In the genomic region with DNA sequence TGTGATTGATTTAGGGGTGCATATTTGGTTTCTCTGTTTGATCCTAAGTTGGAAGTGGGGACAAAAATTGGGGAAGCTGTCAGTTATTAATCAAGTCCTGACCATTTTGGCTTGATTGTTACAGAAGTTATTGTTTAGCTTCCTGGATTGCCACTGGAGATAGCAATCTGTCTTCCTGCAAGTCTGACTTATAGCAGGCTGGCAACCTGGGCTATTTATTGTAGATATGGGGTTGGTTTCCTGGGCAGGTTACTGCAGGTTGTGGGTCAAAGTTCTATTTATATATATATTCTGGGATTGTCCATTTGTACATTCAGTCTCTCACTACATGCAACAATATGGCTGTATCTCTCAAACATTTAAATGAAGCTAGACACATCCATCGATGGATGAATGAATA, we compare ENCODE assay signal across 28 cellular contexts. TPM values are rescaled to one million over a fixed set of nuclear protein-coding genes. Genes with fewer than 3 reads are reported as not detected.
A peak's percentile ranks its signal among the peaks of the same experiment; 100 is the strongest.
DNase-seq lines count a peak whose midpoint lies in the region; ATAC-seq and TF ChIP-seq lines count a peak whose summit lies in the region.
"Had no signal": no experiment of that assay in that cellular context is flagged by ENCODE, and none has a peak within 500 bp of the region (broad histone marks: within the 10 kb centered on the region; RNA-seq: fewer than 3 reads in every experiment).

No MANE protein-coding gene starts in this region.

- H3K27me3 Mint-ChIP-seq in activated naive CD8-positive, alpha-beta T cell, result no peaks in the 10 kb centered on the region
- H3K27me3 Mint-ChIP-seq in activated naive CD8-positive, alpha-beta T cell treated with anti-CD3 and anti-CD28 coated beads, Interleukin-2, amount 50 U/mL, for 24 hours, result no peaks in the 10 kb centered on the region
- no peaks in the 10 kb centered on the region for H3K27me3 Mint-ChIP-seq in activated T-helper 17 cell treated with anti-CD3 and anti-CD28 coated beads, Interleukin-2, amount 50 U/mL, for 72 hours

- no peaks in the 10 kb centered on the region for H3K4me1 ChIP-seq in mucosa of descending colon (ENCODE audit: low read depth)
- H3K4me1 ChIP-seq: BE2C, Caco-2, SJCRH30 had no signal

- H3K27ac Mint-ChIP-seq in activated naive CD8-positive, alpha-beta T cell, result peak overlapping the region; percentile 18
- H3K27ac Mint-ChIP-seq in activated naive CD8-positive, alpha-beta T cell treated with anti-CD3 and anti-CD28 coated beads, Interleukin-2, amount 50 U/mL, for 24 hours, result no peak overlapping the region
- peak overlapping the region; percentile 16 for H3K27ac Mint-ChIP-seq in activated T-helper 17 cell treated with anti-CD3 and anti-CD28 coated beads, Interleukin-2, amount 50 U/mL, for 72 hours
- peak overlapping the region; percentile 78 for H3K27ac Mint-ChIP-seq in stimulated activated effector memory CD8-positive, alpha-beta T cell treated with anti-CD3 and anti-CD28 coated beads, Interleukin-12 subunit alpha, Interleukin-12 subunit beta, amount 100 ng/mL, for 72 hours
- H3K27ac Mint-ChIP-seq: H9, HFFc6 had no signal

- intact Hi-C loops in mucosa of descending colon (cut with DNase I, micrococcal nuclease), result no loop called here
- intact Hi-C loops in posterior vena cava (cut with DNase I), result no loop called here

- no peak for ATAC-seq in activated naive CD8-positive, alpha-beta T cell treated with anti-CD3 and anti-CD28 coated beads, Interleukin-2, amount 50 U/mL, for 24 hours
- no peak for ATAC-seq in activated T-helper 17 cell treated with anti-CD3 and anti-CD28 coated beads, Interleukin-2, amount 50 U/mL, for 72 hours (replicated peaks)
- ATAC-seq in mucosa of descending colon, result peak; percentile 71
- no peak for ATAC-seq in stimulated activated effector memory CD8-positive, alpha-beta T cell treated with anti-CD3 and anti-CD28 coated beads, Interleukin-12 subunit alpha, Interleukin-12 subunit beta, amount 100 ng/mL, for 72 hours
- ATAC-seq: GM12878, Panc1 had no signal

- DNase-seq in activated naive CD8-positive, alpha-beta T cell treated with anti-CD3 and anti-CD28 coated beads, Interleukin-2, amount 50 U/mL, for 24 hours, result no peak
- no peak for DNase-seq in mucosa of descending colon
- no peak for DNase-seq in stimulated activated effector memory CD8-positive, alpha-beta T cell treated with anti-CD3 and anti-CD28 coated beads, Interleukin-12 subunit alpha, Interleukin-12 subunit beta, amount 100 ng/mL, for 72 hours (ENCODE audit: low spot score in 2 of 2)
- no peak for DNase-seq in NCI-H2107 treated with DMSO at 0.1 percent for 48 hours (lab: John Stamatoyannopoulos, UW; ENCODE audit: unreplicated experiment)
- no peak for DNase-seq in posterior vena cava (ENCODE audit: low spot score)
- DNase-seq in inferior parietal cortex (ENCODE audit: extremely low spot score), result no peak
- DNase-seq: BE2C; Caco-2; DMS 273 treated with DMSO at 0.1 percent for 48 hours; DND-41; GM23248; H9; HFFc6; KG1; NCI-H1092 treated with DMSO at 0.1 percent for 48 hours; NCI-H1436 treated with DMSO at 0.1 percent for 48 hours; NCI-H1930; NCI-H2227 treated with DMSO at 0.1 percent for 48 hours; NCI-H510A treated with DMSO at 0.1 percent for 48 hours; NCI-H774; NK-92 treated with Interleukin-12 subunit alpha and Interleukin-12 subunit beta, amount 100 ng/mL, for 24 hours; SJCRH30 had no signal

- H3K4me1 Mint-ChIP-seq in activated naive CD8-positive, alpha-beta T cell (ENCODE audit: low read depth), result peaks cover 4% of the 10 kb centered on the region
- peaks cover 6% of the 10 kb centered on the region for H3K4me1 Mint-ChIP-seq in activated naive CD8-positive, alpha-beta T cell treated with anti-CD3 and anti-CD28 coated beads, Interleukin-2, amount 50 U/mL, for 24 hours
- H3K4me1 Mint-ChIP-seq in activated T-helper 17 cell treated with anti-CD3 and anti-CD28 coated beads, Interleukin-2, amount 50 U/mL, for 72 hours, result no peaks in the 10 kb centered on the region
- peaks cover 12% of the 10 kb centered on the region for H3K4me1 Mint-ChIP-seq in stimulated activated effector memory CD8-positive, alpha-beta T cell treated with anti-CD3 and anti-CD28 coated beads, Interleukin-12 subunit alpha, Interleukin-12 subunit beta, amount 100 ng/mL, for 72 hours

- H3K4me3 Mint-ChIP-seq in activated naive CD8-positive, alpha-beta T cell, result no peak overlapping the region
- no peak overlapping the region for H3K4me3 Mint-ChIP-seq in activated naive CD8-positive, alpha-beta T cell treated with anti-CD3 and anti-CD28 coated beads, Interleukin-2, amount 50 U/mL, for 24 hours
- no peak overlapping the region for H3K4me3 Mint-ChIP-seq in activated T-helper 17 cell treated with anti-CD3 and anti-CD28 coated beads, Interleukin-2, amount 50 U/mL, for 72 hours
- no peak overlapping the region for H3K4me3 Mint-ChIP-seq in stimulated activated effector memory CD8-positive, alpha-beta T cell treated with anti-CD3 and anti-CD28 coated beads, Interleukin-12 subunit alpha, Interleukin-12 subunit beta, amount 100 ng/mL, for 72 hours
- H3K4me3 Mint-ChIP-seq: H9, HFFc6 had no signal

- H3K36me3 Mint-ChIP-seq in activated naive CD8-positive, alpha-beta T cell, result peaks cover 46% of the 10 kb centered on the region
- peaks cover 78% of the 10 kb centered on the region for H3K36me3 Mint-ChIP-seq in activated naive CD8-positive, alpha-beta T cell treated with anti-CD3 and anti-CD28 coated beads, Interleukin-2, amount 50 U/mL, for 24 hours (ENCODE audit: low read depth)
- peaks cover 96% of the 10 kb centered on the region for H3K36me3 Mint-ChIP-seq in activated T-helper 17 cell treated with anti-CD3 and anti-CD28 coated beads, Interleukin-2, amount 50 U/mL, for 72 hours (ENCODE audit: low read depth)
- peaks cover 93% of the 10 kb centered on the region for H3K36me3 Mint-ChIP-seq in stimulated activated effector memory CD8-positive, alpha-beta T cell treated with anti-CD3 and anti-CD28 coated beads, Interleukin-12 subunit alpha, Interleukin-12 subunit beta, amount 100 ng/mL, for 72 hours

- no peak for TF ChIP-seq CTCF in mucosa of descending colon (IDR thresholded peaks at IDR 0.05)

- H3K9me3 Mint-ChIP-seq in activated naive CD8-positive, alpha-beta T cell (ENCODE audit: low read depth), result peaks cover 6% of the 10 kb centered on the region
- H3K9me3 Mint-ChIP-seq in activated naive CD8-positive, alpha-beta T cell treated with anti-CD3 and anti-CD28 coated beads, Interleukin-2, amount 50 U/mL, for 24 hours, result peaks cover 6% of the 10 kb centered on the region
- H3K9me3 Mint-ChIP-seq in activated T-helper 17 cell treated with anti-CD3 and anti-CD28 coated beads, Interleukin-2, amount 50 U/mL, for 72 hours, result peaks cover 4% of the 10 kb centered on the region
- peaks cover 4% of the 10 kb centered on the region for H3K9me3 Mint-ChIP-seq in stimulated activated effector memory CD8-positive, alpha-beta T cell treated with anti-CD3 and anti-CD28 coated beads, Interleukin-12 subunit alpha, Interleukin-12 subunit beta, amount 100 ng/mL, for 72 hours
- H3K9me3 Mint-ChIP-seq: HFFc6 had no signal

- H3K9me3 ChIP-seq in mucosa of descending colon, result peaks cover 10% of the 10 kb centered on the region
- H3K9me3 ChIP-seq: BE2C, Caco-2 had no signal

- H3K36me3 ChIP-seq in mucosa of descending colon (ENCODE audit: low read depth), result no peaks in the 10 kb centered on the region

- no peak overlapping the region for H3K4me3 ChIP-seq in mucosa of descending colon
- H3K4me3 ChIP-seq: GM12878, GM23248, SJCRH30 had no signal

RNA-seq across cellular contexts. Expression of a gene that starts 17.8 kb away (rescaled TPM):
- total RNA-seq in activated T-helper 17 cell treated with anti-CD3 and anti-CD28 coated beads, Interleukin-2, amount 50 U/mL, for 72 hours, result under 1 TPM; 0.15 to 0.24 TPM
- total RNA-seq in mucosa of descending colon (under 1 TPM in 2 of 3 donors, not detected in 1; 0.09 to 0.17 TPM), posterior vena cava (not detected)
- total RNA-seq: A673, GM12878, HT1080, SJCRH30 had no signal

RNA-seq across cellular contexts. Expression of a gene that starts 31.8 kb away (rescaled TPM):
- total RNA-seq in activated T-helper 17 cell treated with anti-CD3 and anti-CD28 coated beads, Interleukin-2, amount 50 U/mL, for 72 hours, result 1 to 10 TPM in 1 of 2 donors, not detected in 1; 5.4 TPM
- total RNA-seq in mucosa of descending colon (not detected), posterior vena cava (not detected)
- total RNA-seq: A673, Caco-2, GM12878, GM23248, H9, HFFc6, HT1080, SJCRH30 had no signal

RNA-seq across cellular contexts. Expression of a gene that starts 41.1 kb away (rescaled TPM):
- total RNA-seq in activated T-helper 17 cell treated with anti-CD3 and anti-CD28 coated beads, Interleukin-2, amount 50 U/mL, for 72 hours, result not detected
- total RNA-seq in mucosa of descending colon, result not detected
- total RNA-seq in posterior vena cava, result not detected
- total RNA-seq: A673, Caco-2, GM12878, GM23248, H9, HFFc6, HT1080, SJCRH30 had no signal
